Comparison of ENCODE assay signal across 9 cellular contexts in genomic region chr6:145148392-145149175, GRCh38.
A peak's percentile ranks its signal among the peaks of the same experiment; 100 is the strongest.
DNase-seq lines count a peak whose midpoint lies in the region; ATAC-seq, FAIRE-seq and TF ChIP-seq lines count a peak whose summit lies in the region.
"Had no signal": no experiment of that assay in that cellular context is flagged by ENCODE, and none has a peak within 500 bp of the region (broad histone marks: within the 10 kb centered on the region; RNA-seq: fewer than 3 reads in every experiment).

No MANE protein-coding gene starts in this region.

- CTCF ChIA-PET in activated CD4-positive, alpha-beta memory T cell treated with anti-CD3 and anti-CD28 coated beads for 36 hours (lab: Charles Lee) = no interaction called here

- peaks cover 17% of the 10 kb centered on the region for H3K4me1 ChIP-seq in left ventricle myocardium inferior

- no peak overlapping the region for H3K4me3 Mint-ChIP-seq in activated CD4-positive, alpha-beta memory T cell treated with anti-CD3 and anti-CD28 coated beads for 36 hours

- H3K27ac Mint-ChIP-seq in activated CD4-positive, alpha-beta memory T cell treated with anti-CD3 and anti-CD28 coated beads for 36 hours = no peak overlapping the region

- H3K4me1 Mint-ChIP-seq in activated CD4-positive, alpha-beta memory T cell treated with anti-CD3 and anti-CD28 coated beads for 36 hours (ENCODE audit: low read depth) = no peaks in the 10 kb centered on the region

- intact Hi-C loops in left ventricle myocardium inferior (cut with micrococcal nuclease) = no loop called here
- intact Hi-C loops in activated CD4-positive, alpha-beta memory T cell treated with anti-CD3 and anti-CD28 coated beads for 36 hours (cut with micrococcal nuclease) = no loop called here

- no peaks in the 10 kb centered on the region for H3K27me3 ChIP-seq in left ventricle myocardium inferior (ENCODE audit: low read depth)

- peaks cover 7% of the 10 kb centered on the region for H3K27me3 Mint-ChIP-seq in activated CD4-positive, alpha-beta memory T cell treated with anti-CD3 and anti-CD28 coated beads for 36 hours

- H3K4me3 ChIP-seq in left ventricle myocardium inferior = no peak overlapping the region

- POLR2A ChIA-PET in activated CD4-positive, alpha-beta memory T cell treated with anti-CD3 and anti-CD28 coated beads for 36 hours (lab: Charles Lee) = no interaction called here

- peak overlapping the region; percentile 50 for H3K27ac ChIP-seq in left ventricle myocardium inferior (replicated peaks)

- no peaks in the 10 kb centered on the region for H3K9me3 ChIP-seq in left ventricle myocardium inferior (replicated peaks)

- peak; percentile 46 for ATAC-seq in HG02623 (IDR thresholded peaks at IDR 0.05; ENCODE audit: unreplicated experiment)
- no peak for ATAC-seq in HG02970 (IDR thresholded peaks at IDR 0.05; ENCODE audit: low FRiP score, unreplicated experiment)

- H3K36me3 ChIP-seq in left ventricle myocardium inferior = no peaks in the 10 kb centered on the region

- FAIRE-seq in RCC 7860 (lab: Jason Lieb, UNC) = peak; percentile 45
- FAIRE-seq: colon had no signal

- H3K36me3 Mint-ChIP-seq in activated CD4-positive, alpha-beta memory T cell treated with anti-CD3 and anti-CD28 coated beads for 36 hours = no peaks in the 10 kb centered on the region

- peak; percentile 96 for DNase-seq in ELR (ENCODE audit: low read depth)
- DNase-seq in RCC 7860 (ENCODE audit: low spot score) = peak; percentile 35
- no peak for DNase-seq in left ventricle myocardium inferior
- DNase-seq in ecto neural progenitor cell (ENCODE audit: low spot score) = no peak
- DNase-seq in activated CD4-positive, alpha-beta memory T cell treated with anti-CD3 and anti-CD28 coated beads for 36 hours = no peak
- no peak for DNase-seq in DMS 273 treated with DMSO at 0.1 percent for 48 hours (lab: John Stamatoyannopoulos, UW)

- no peak for TF ChIP-seq CTCF in left ventricle myocardium inferior (IDR thresholded peaks at IDR 0.05; ENCODE audit: borderline replicate concordance)

- no peaks in the 10 kb centered on the region for H3K9me3 Mint-ChIP-seq in activated CD4-positive, alpha-beta memory T cell treated with anti-CD3 and anti-CD28 coated beads for 36 hours

Comparison
In these comparisons a context has a peak if more than half of its experiments do, and no peak if none do; other contexts are left out.
1. DNase-seq: peak in ELR (single experiment) and RCC 7860 (single experiment); none in left ventricle myocardium inferior (single experiment), ecto neural progenitor cell (single experiment), activated CD4-positive, alpha-beta memory T cell treated with anti-CD3 and anti-CD28 coated beads for 36 hours (single experiment) and DMS 273 treated with DMSO at 0.1 percent for 48 hours (single experiment).